In the genomic region with DNA sequence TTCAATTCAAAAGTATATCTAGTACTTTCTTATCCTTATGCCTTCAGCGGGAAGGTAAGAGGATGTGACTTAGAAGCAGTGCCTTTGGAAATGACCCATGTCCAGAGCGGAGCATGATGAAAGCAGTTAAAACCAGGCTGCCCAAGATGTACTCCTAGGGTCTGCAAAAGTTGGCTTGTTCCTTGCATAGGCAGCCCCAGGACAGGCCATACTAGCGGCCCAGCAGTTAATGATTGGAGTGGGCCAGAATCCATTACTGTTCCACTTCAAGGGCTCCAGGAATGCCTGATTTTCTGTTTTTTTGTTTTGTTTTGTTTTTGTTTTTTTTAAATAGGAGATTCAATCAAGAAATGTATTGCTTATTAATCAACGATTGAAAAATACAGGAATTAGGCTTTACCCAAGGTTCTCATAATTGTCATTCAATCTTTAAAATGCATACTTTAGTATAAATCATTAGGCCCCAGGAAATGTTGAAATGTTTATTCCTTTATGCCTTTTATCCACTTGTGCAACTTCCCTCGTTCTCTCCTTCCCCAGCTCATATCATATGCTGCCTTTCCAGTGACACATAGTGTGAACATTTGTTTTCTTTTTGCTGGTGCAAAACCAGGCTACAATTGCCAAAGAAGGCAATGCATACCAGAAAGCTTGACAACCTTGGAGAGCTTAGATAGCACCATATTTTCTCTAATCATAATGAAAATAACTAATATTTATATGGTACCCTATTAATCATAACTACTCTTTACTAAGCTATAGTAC, we compare ENCODE assay signal across 20 cellular contexts.
DNase-seq lines count a peak whose midpoint lies in the region; ATAC-seq and TF ChIP-seq lines count a peak whose summit lies in the region.
"Had no signal": no experiment of that assay in that cellular context is flagged by ENCODE, and none has a peak within 500 bp of the region (broad histone marks: within the 10 kb centered on the region; RNA-seq: fewer than 3 reads in every experiment).

No MANE protein-coding gene starts in this region.

- H3K9me3 Mint-ChIP-seq in activated CD4-positive, alpha-beta T cell treated with anti-CD3 and anti-CD28 coated beads, Interleukin-2, amount 10 ng/mL, durations not matched to agents 24 days and 14 days: no peaks in the 10 kb centered on the region
- H3K9me3 Mint-ChIP-seq: activated naive CD8-positive, alpha-beta T cell treated with anti-CD3 and anti-CD28 coated beads for 36 hours; naive thymus-derived CD8-positive, alpha-beta T cell; T-helper 2 cell treated with Interferon-gamma antibody and Interleukin-4, amounts not matched to agents 5 μg/mL and 100 μg/mL, for 36 hours had no signal

- no peak overlapping the region for H3K27ac Mint-ChIP-seq in activated CD4-positive, alpha-beta T cell treated with anti-CD3 and anti-CD28 coated beads, Interleukin-2, amount 10 ng/mL, durations not matched to agents 24 days and 14 days
- H3K27ac Mint-ChIP-seq: activated naive CD8-positive, alpha-beta T cell treated with anti-CD3 and anti-CD28 coated beads for 36 hours; naive thymus-derived CD8-positive, alpha-beta T cell; T-helper 2 cell treated with Interferon-gamma antibody and Interleukin-4, amounts not matched to agents 5 μg/mL and 100 μg/mL, for 36 hours had no signal

- H3K36me3 Mint-ChIP-seq in activated CD4-positive, alpha-beta T cell treated with anti-CD3 and anti-CD28 coated beads, Interleukin-2, amount 10 ng/mL, durations not matched to agents 24 days and 14 days (ENCODE audit: low read depth): no peaks in the 10 kb centered on the region
- H3K36me3 Mint-ChIP-seq: activated naive CD8-positive, alpha-beta T cell treated with anti-CD3 and anti-CD28 coated beads for 36 hours; naive thymus-derived CD8-positive, alpha-beta T cell had no signal

- peak overlapping the region; percentile 24 for H3K27ac ChIP-seq in RWPE2 (ENCODE audit: poor library complexity, severe bottlenecking)
- H3K27ac ChIP-seq: C4-2B, lower lobe of right lung had no signal

- ATAC-seq in RWPE2 (ENCODE audit: low read depth) (no peak), left colon (no peak)
- ATAC-seq: esophagus mucosa; lower lobe of right lung; naive thymus-derived CD8-positive, alpha-beta T cell had no signal

- DNase-seq in AG09319 (ENCODE audit: extremely low read depth, low read depth) (peak; percentile 54), RWPE2 (ENCODE audit: low spot score) (no peak), epithelial cell of proximal tubule (ENCODE audit: low read depth) (no peak), non-pigmented ciliary epithelial cell (ENCODE audit: low read depth) (peak; percentile 85), dermis blood vessel endothelial cell (no peak), left colon (no peak), GM10266 (ENCODE audit: extremely low spot score) (no peak)
- DNase-seq in activated CD4-positive, alpha-beta T cell treated with anti-CD3 and anti-CD28 coated beads, Interleukin-2, amount 10 ng/mL, durations not matched to agents 24 days and 14 days: no peak
- DNase-seq: activated CD4-positive, alpha-beta T cell treated with anti-CD3 and anti-CD28 coated beads for 4 hours; activated naive CD8-positive, alpha-beta T cell treated with anti-CD3 and anti-CD28 coated beads for 36 hours; activated T-cell treated with anti-CD3 and anti-CD28 coated beads for 4 hours; KG1; lower lobe of right lung; naive thymus-derived CD8-positive, alpha-beta T cell; NCI-H1417; NCI-H2227 treated with DMSO at 0.1 percent for 48 hours; SHP77 treated with DMSO at 0.1 percent for 48 hours had no signal

- H3K4me1 Mint-ChIP-seq in activated CD4-positive, alpha-beta T cell treated with anti-CD3 and anti-CD28 coated beads, Interleukin-2, amount 10 ng/mL, durations not matched to agents 24 days and 14 days: no peaks in the 10 kb centered on the region
- H3K4me1 Mint-ChIP-seq: activated naive CD8-positive, alpha-beta T cell treated with anti-CD3 and anti-CD28 coated beads for 36 hours; naive thymus-derived CD8-positive, alpha-beta T cell had no signal

- H3K27me3 Mint-ChIP-seq in activated CD4-positive, alpha-beta T cell treated with anti-CD3 and anti-CD28 coated beads, Interleukin-2, amount 10 ng/mL, durations not matched to agents 24 days and 14 days: peaks cover 6% of the 10 kb centered on the region

- H3K4me3 ChIP-seq in RWPE2 (ENCODE audit: severe bottlenecking): no peak overlapping the region
- H3K4me3 ChIP-seq in epithelial cell of proximal tubule (ENCODE audit: low read depth, low read length): peak overlapping the region; percentile 64
- H3K4me3 ChIP-seq: lower lobe of right lung had no signal

- TF ChIP-seq CTCF in AG09319 (IDR thresholded peaks at IDR 0.05; ENCODE audit: low read depth, low read length): no peak
- no peak for TF ChIP-seq CTCF in RWPE2 (IDR thresholded peaks at IDR 0.05; ENCODE audit: poor library complexity, severe bottlenecking)
- no peak for TF ChIP-seq CTCF in epithelial cell of proximal tubule (conservative IDR thresholded peaks at IDR 0.05; ENCODE audit: low read depth, low read length)
- no peak for TF ChIP-seq CTCF in GM10266 (IDR thresholded peaks at IDR 0.05; ENCODE audit: control insufficient read depth, insufficient read depth, low read depth, missing control alignments)

- H3K4me3 Mint-ChIP-seq in activated CD4-positive, alpha-beta T cell treated with anti-CD3 and anti-CD28 coated beads, Interleukin-2, amount 10 ng/mL, durations not matched to agents 24 days and 14 days: no peak overlapping the region
- H3K4me3 Mint-ChIP-seq: activated naive CD8-positive, alpha-beta T cell treated with anti-CD3 and anti-CD28 coated beads for 36 hours; naive thymus-derived CD8-positive, alpha-beta T cell; T-helper 2 cell treated with Interferon-gamma antibody and Interleukin-4, amounts not matched to agents 5 μg/mL and 100 μg/mL, for 36 hours had no signal

- peaks cover 47% of the 10 kb centered on the region for H3K4me1 ChIP-seq in RWPE2 (ENCODE audit: insufficient read depth, poor library complexity, severe bottlenecking)
- H3K4me1 ChIP-seq: lower lobe of right lung had no signal

- H3K9me3 ChIP-seq in RWPE2 (ENCODE audit: severe bottlenecking): no peaks in the 10 kb centered on the region
- H3K9me3 ChIP-seq: lower lobe of right lung had no signal

- H3K27me3 ChIP-seq in RWPE2 (ENCODE audit: insufficient read depth, poor library complexity, severe bottlenecking): no peaks in the 10 kb centered on the region

- intact Hi-C loops in left colon (cut with DNase I, micrococcal nuclease): no loop called here
- intact Hi-C loops in activated CD4-positive, alpha-beta T cell treated with anti-CD3 and anti-CD28 coated beads, Interleukin-2, amount 10 ng/mL, durations not matched to agents 24 days and 14 days (cut with micrococcal nuclease): no loop called here

- peaks cover 37% of the 10 kb centered on the region for H3K36me3 ChIP-seq in RWPE2 (ENCODE audit: low read depth)
- H3K36me3 ChIP-seq: lower lobe of right lung had no signal

Comparison
In these comparisons a context has a peak if more than half of its experiments do, and no peak if none do; other contexts are left out.
1. DNase-seq: peak in AG09319 (single experiment) and non-pigmented ciliary epithelial cell (single experiment); none in RWPE2 (single experiment), epithelial cell of proximal tubule (single experiment), dermis blood vessel endothelial cell (single experiment), left colon (0 of 2), activated CD4-positive, alpha-beta T cell treated with anti-CD3 and anti-CD28 coated beads, Interleukin-2, amount 10 ng/mL, durations not matched to agents 24 days and 14 days (single experiment) and GM10266 (single experiment).